In genomic region chr22:50545522-50546325, GRCh38 we compare ENCODE assay signal across 9 cellular contexts. TPM values are rescaled to one million over a fixed set of nuclear protein-coding genes. Genes with fewer than 3 reads are reported as not detected.
A peak's percentile ranks its signal among the peaks of the same experiment; 100 is the strongest.
DNase-seq lines count a peak whose midpoint lies in the region; ATAC-seq, FAIRE-seq and TF ChIP-seq lines count a peak whose summit lies in the region.
"Had no signal": no experiment of that assay in that cellular context is flagged by ENCODE, and none has a peak within 500 bp of the region (broad histone marks: within the 10 kb centered on the region; RNA-seq: fewer than 3 reads in every experiment).

Gene KLHDC7B (plus strand): TSS chr22:50545899. CDS start chr22:50546244, 345 bp downstream.

- no peak for FAIRE-seq in D721Med (lab: Jason Lieb, UNC)

- peak within 1 kb of the TSS; percentile 41 for H3K9ac ChIP-seq in smooth muscle cell (ENCODE audit: low read depth)

- H3K9me3 ChIP-seq in Peyer's patch (no peaks in the 10 kb centered on the region), smooth muscle cell (replicated peaks; ENCODE audit: low read depth) (no peaks in the 10 kb centered on the region)

- no peaks in the 10 kb centered on the region for H3K79me2 ChIP-seq in smooth muscle cell (ENCODE audit: low read depth)

- peaks cover 10 to 42% (median 18%) of the 10 kb centered on the region in 4 donors for H3K4me1 ChIP-seq in Peyer's patch
- peaks cover 12% of the 10 kb centered on the region for H3K4me1 ChIP-seq in smooth muscle cell (ENCODE audit: low read depth)

- H3K27me3 ChIP-seq in Peyer's patch (peaks cover 0 to 15% of the 10 kb centered on the region in 2 donors), smooth muscle cell (ENCODE audit: low read depth) (no peaks in the 10 kb centered on the region)

- H4K20me1 ChIP-seq in smooth muscle cell (ENCODE audit: low read depth) = no peaks in the 10 kb centered on the region

- H3K4me3 ChIP-seq in GM12864 (ENCODE audit: low read depth, low read length) (no peak within 1 kb of the TSS), Peyer's patch (no peak within 1 kb of the TSS), choroid plexus epithelial cell (ENCODE audit: low read depth, low read length) (no peak within 1 kb of the TSS), smooth muscle cell (no peak within 1 kb of the TSS)

- DNase-seq in GM12864 (ENCODE audit: low read depth) (no peak), Peyer's patch (no peak), choroid plexus epithelial cell (ENCODE audit: low read depth) (peak; percentile 58), smooth muscle cell (lab: John Stamatoyannopoulos, UW; ENCODE audit: unreplicated experiment) (no peak), D721Med (ENCODE audit: insufficient read length, low spot score) (no peak), AG08395 (ENCODE audit: low spot score) (no peak), NCI-H1105 treated with DMSO at 0.1 percent for 48 hours (lab: John Stamatoyannopoulos, UW) (no peak)
- DNase-seq: NCI-H1417 had no signal

- H3K36me3 ChIP-seq in Peyer's patch (no peaks in the 10 kb centered on the region), smooth muscle cell (ENCODE audit: low read depth) (no peaks in the 10 kb centered on the region)

- H3K27ac ChIP-seq in Peyer's patch (peak within 1 kb of the TSS; percentile 46 to 74 (median 56)), smooth muscle cell (ENCODE audit: low read depth) (peak within 1 kb of the TSS; percentile 47)

- H3K4me2 ChIP-seq in smooth muscle cell = peak within 1 kb of the TSS; percentile 85

- H3F3A ChIP-seq in smooth muscle cell (ENCODE audit: low read depth) = no peaks in the 10 kb centered on the region

- H2AFZ ChIP-seq in smooth muscle cell (ENCODE audit: low read depth) = no peak within 1 kb of the TSS

- TF ChIP-seq POLR2A in Peyer's patch (IDR thresholded peaks at IDR 0.05) = no peak

- WGBS in smooth muscle cell (ENCODE audit: low lambda C conversion rate) = 47% methylated on average over 7 of the region's 10 CpGs

- TF ChIP-seq CTCF in GM12864 (IDR thresholded peaks at IDR 0.05; ENCODE audit: low read depth, low read length, missing control alignments) = peak; percentile 31
- TF ChIP-seq CTCF in Peyer's patch (IDR thresholded peaks at IDR 0.05) = no peak
- peak; percentile 51 for TF ChIP-seq CTCF in choroid plexus epithelial cell (conservative IDR thresholded peaks at IDR 0.05; ENCODE audit: low read depth, low read length)
- peak; percentile 17 for TF ChIP-seq CTCF in smooth muscle cell (IDR thresholded peaks at IDR 0.05; ENCODE audit: borderline replicate concordance, insufficient read depth, poor library complexity, severe bottlenecking)
- TF ChIP-seq CTCF in D721Med (IDR thresholded peaks at IDR 0.05; ENCODE audit: insufficient read depth, missing control alignments) = no peak

- ATAC-seq in HG02884 (IDR thresholded peaks at IDR 0.05; ENCODE audit: unreplicated experiment) = no peak

RNA-seq across cellular contexts. Expression of gene KLHDC7B, which starts in this region (rescaled TPM):
- 1 to 10 TPM in 1 of 4 donors, not detected in 3; 1.1 TPM for total RNA-seq in Peyer's patch
- total RNA-seq in smooth muscle cell = 0.31 and 1.1 TPM in 2 replicates
- 1.5 and 2.2 TPM in 2 replicates for polyA plus RNA-seq in smooth muscle cell

Comparison
In these comparisons a context has a peak if more than half of its experiments do, and no peak if none do; other contexts are left out.
1. CTCF ChIP-seq: peak in GM12864 (single experiment), choroid plexus epithelial cell (single experiment) and smooth muscle cell (single experiment); none in Peyer's patch (0 of 6) and D721Med (single experiment).